ENCODE assay signal across 16 cellular contexts in genomic region chr18:24209558-24209957, GRCh38.
DNase-seq lines count a peak whose midpoint lies in the region; ATAC-seq and TF ChIP-seq lines count a peak whose summit lies in the region.
"Had no signal": no experiment of that assay in that cellular context is flagged by ENCODE, and none has a peak within 500 bp of the region (broad histone marks: within the 10 kb centered on the region; RNA-seq: fewer than 3 reads in every experiment).

No MANE protein-coding gene starts in this region.

- no peaks in the 10 kb centered on the region for H3K9me3 ChIP-seq in HCT116 (ENCODE audit: control insufficient read depth in 1 of 2, insufficient read depth in 1 of 2, low read depth in 1 of 2, low read length in 2 of 2)
- H3K9me3 ChIP-seq in Panc1 (ENCODE audit: control insufficient read depth, insufficient read depth, low read depth, low read length), result no peaks in the 10 kb centered on the region
- H3K9me3 ChIP-seq in right lobe of liver, result no peaks in the 10 kb centered on the region
- no peaks in the 10 kb centered on the region for H3K9me3 ChIP-seq in mucosa of descending colon
- no peaks in the 10 kb centered on the region for H3K9me3 ChIP-seq in testis
- H3K9me3 ChIP-seq: MG63 had no signal

- DNase-seq in HCT116 (ENCODE audit: low read depth, low spot score), result peak; percentile 35
- no peak for DNase-seq in Panc1 (ENCODE audit: low read depth, low spot score)
- DNase-seq in substantia nigra (lab: John Stamatoyannopoulos, UW), result no peak
- DNase-seq in right lobe of liver, result no peak
- no peak for DNase-seq in mucosa of descending colon
- DNase-seq in testis, result no peak
- DNase-seq: CD8-positive, alpha-beta T cell; GOT3; KG1; MG63; NCI-H1092 treated with DMSO at 0.1 percent for 48 hours; NCI-H1694 treated with DMSO at 0.1 percent for 48 hours; NCI-H446; SHP77 treated with DMSO at 0.1 percent for 48 hours had no signal

- in situ Hi-C loops in Panc1 (cut with HindIII; ENCODE audit: low pct_unique_long_range_greater_than_20kb, low sequenced_read_pairs), result no loop called here

- POLR2A ChIA-PET in HCT116 (lab: Charles Lee), result no interaction called here
- POLR2A ChIA-PET in Panc1 (lab: Charles Lee), result interaction anchor here (0.7 kb wide), 1 partner anchor 71 kb away, joined by 3 read pairs; the partner anchor contains the start of gene CABYR

- no peaks in the 10 kb centered on the region for H3K79me2 ChIP-seq in HCT116 (ENCODE audit: insufficient read depth, low read length)

- H3K9ac ChIP-seq in HCT116 (ENCODE audit: low read length), result no peak overlapping the region

- H3K4me1 ChIP-seq in HCT116 (ENCODE audit: control insufficient read depth in 1 of 2, insufficient read depth in 2 of 2, low read length in 2 of 2) (peaks cover 45 to 62% of the 10 kb centered on the region in 2 experiments), Panc1 (ENCODE audit: control insufficient read depth, insufficient read depth, low read length) (peaks cover 4% of the 10 kb centered on the region), right lobe of liver (peaks cover 0 to 6% (median 3%) of the 10 kb centered on the region in 4 donors), mucosa of descending colon (ENCODE audit: low read depth) (peaks cover 8% of the 10 kb centered on the region), testis (peaks cover 7% of the 10 kb centered on the region)

- TF ChIP-seq POLR2A in HCT116 (IDR thresholded peaks at IDR 0.05; ENCODE audit: borderline replicate concordance, extremely low read depth, insufficient read depth, insufficient read length) (no peak), right lobe of liver (IDR thresholded peaks at IDR 0.05) (no peak), testis (IDR thresholded peaks at IDR 0.05) (no peak)

- TF ChIP-seq RAD21 in HCT116 (IDR thresholded peaks at IDR 0.05; ENCODE audit: low read depth), result no peak

- peak overlapping the region; percentile 51 for H3K4me2 ChIP-seq in HCT116 (ENCODE audit: low read length)

- no TSS peak for BruUV-seq in HCT116 (replicated peaks; lab: Mats Ljungman, UMichigan)
- no TSS peak for BruUV-seq in Panc1 (replicated peaks; lab: Mats Ljungman, UMichigan)

- no peak overlapping the region for H2AFZ ChIP-seq in HCT116 (ENCODE audit: low read depth, low read length, poor library complexity, severe bottlenecking)

- H3K27ac ChIP-seq in HCT116 (ENCODE audit: low read depth, low read length) (peak overlapping the region; percentile 18; the same call in 1 of the 2 replicates), Panc1 (ENCODE audit: low read length) (no peak overlapping the region), cingulate gyrus (ENCODE audit: low read depth, low read length) (peak overlapping the region; percentile 90), substantia nigra (ENCODE audit: low read depth, low read length, poor library complexity, severe bottlenecking) (peak overlapping the region; percentile 81), right lobe of liver (no peak overlapping the region), testis (no peak overlapping the region)
- H3K27ac ChIP-seq: HL-60 had no signal

- intact Hi-C loops in HCT116 (cut with micrococcal nuclease) (no loop called here), Panc1 (cut with micrococcal nuclease; ENCODE audit: unreplicated experiment) (no loop called here), right lobe of liver (cut with DNase I) (no loop called here), mucosa of descending colon (cut with DNase I, micrococcal nuclease) (no loop called here), testis (cut with DNase I; ENCODE audit: low total_unique reads) (no loop called here)

- peak; percentile 49 for ATAC-seq in HCT116
- peak; percentile 67 for ATAC-seq in Panc1
- no peak for ATAC-seq in right lobe of liver
- ATAC-seq in mucosa of descending colon, result no peak
- ATAC-seq: CD8-positive, alpha-beta T cell had no signal

- H3K4me3 ChIP-seq in HCT116 (replicated peaks in 1 of 2; ENCODE audit: low read depth in 1 of 2, low read length in 2 of 2), result peak overlapping the region in 1 of 2 experiments; percentile 20; a peak in 2 of 4 replicates
- H3K4me3 ChIP-seq in Panc1 (ENCODE audit: low read depth in 2 of 2, low read length in 2 of 2), result no peak overlapping the region
- H3K4me3 ChIP-seq in right lobe of liver, result no peak overlapping the region
- H3K4me3 ChIP-seq in mucosa of descending colon, result no peak overlapping the region
- no peak overlapping the region for H3K4me3 ChIP-seq in testis
- H3K4me3 ChIP-seq: MG63 had no signal

- TF ChIP-seq CTCF in HCT116 (IDR thresholded peaks at IDR 0.05 in 2 of 3, conservative IDR thresholded peaks at IDR 0.05 in 1 of 3; ENCODE audit: borderline replicate concordance in 1 of 3, insufficient read depth in 1 of 3, low read depth in 2 of 3, low read length in 2 of 3), result no peak
- TF ChIP-seq CTCF in Panc1 (IDR thresholded peaks at IDR 0.05), result no peak
- no peak for TF ChIP-seq CTCF in right lobe of liver (IDR thresholded peaks at IDR 0.05)
- no peak for TF ChIP-seq CTCF in mucosa of descending colon (IDR thresholded peaks at IDR 0.05)
- no peak for TF ChIP-seq CTCF in testis (IDR thresholded peaks at IDR 0.05)

- CTCF ChIA-PET in HCT116 (lab: Charles Lee), result no interaction called here
- CTCF ChIA-PET in Panc1 (lab: Charles Lee), result no interaction called here

- H3K36me3 ChIP-seq in HCT116 (ENCODE audit: control insufficient read depth in 1 of 2, insufficient read depth in 2 of 2, low read length in 2 of 2), result no peaks in the 10 kb centered on the region
- no peaks in the 10 kb centered on the region for H3K36me3 ChIP-seq in Panc1 (ENCODE audit: control insufficient read depth, insufficient read depth, low read length)
- H3K36me3 ChIP-seq in right lobe of liver, result no peaks in the 10 kb centered on the region
- H3K36me3 ChIP-seq in mucosa of descending colon (ENCODE audit: low read depth), result no peaks in the 10 kb centered on the region
- H3K36me3 ChIP-seq in testis (ENCODE audit: low read depth, missing control alignments), result no peaks in the 10 kb centered on the region
- H3K36me3 ChIP-seq: MG63 had no signal

- no peaks in the 10 kb centered on the region for H3K9me2 ChIP-seq in HCT116 (ENCODE audit: insufficient read depth)

- RAD21 ChIA-PET in HCT116 (lab: Charles Lee; ENCODE audit: low non-redundant PET in 1 of 2, low total read pairs in 2 of 2, uncharacterized antibody in 2 of 2, unreplicated experiment in 2 of 2), result no interaction called here

- no peaks in the 10 kb centered on the region for H4K20me1 ChIP-seq in HCT116 (ENCODE audit: insufficient read depth)

- H3K27me3 ChIP-seq in HCT116 (ENCODE audit: insufficient read depth, low read length) (no peaks in the 10 kb centered on the region), Panc1 (ENCODE audit: control insufficient read depth, insufficient read depth, low read length) (no peaks in the 10 kb centered on the region), right lobe of liver (no peaks in the 10 kb centered on the region), testis (no peaks in the 10 kb centered on the region)
- H3K27me3 ChIP-seq: MG63 had no signal

- WGBS in right lobe of liver (ENCODE audit: insufficient coverage, low coverage, low lambda C conversion rate, missing lambda C conversion rate), result 77% methylated on average over 6 of the region's 6 CpGs
- 62 to 92% methylated on average over 6 of the region's 6 CpGs for WGBS in testis, 2 donors

TF ChIP-seq in HCT116, 20 proteins besides CTCF, POLR2A, EP300 and RAD21 (continues in another document):
- TF ChIP-seq FOSL1 (IDR thresholded peaks at IDR 0.05; ENCODE audit: low read depth) (peak; percentile 38; the same call in 1 of the 2 replicates), SIN3A (IDR thresholded peaks at IDR 0.05; ENCODE audit: low read depth) (no peak), MAX (IDR thresholded peaks at IDR 0.05) (no peak), SRF (IDR thresholded peaks at IDR 0.05; ENCODE audit: low read depth) (no peak), ZFX (IDR thresholded peaks at IDR 0.05) (no peak), ELF1 (IDR thresholded peaks at IDR 0.05; ENCODE audit: borderline replicate concordance, low read depth) (no peak)
- TF ChIP-seq, protein P1, sequence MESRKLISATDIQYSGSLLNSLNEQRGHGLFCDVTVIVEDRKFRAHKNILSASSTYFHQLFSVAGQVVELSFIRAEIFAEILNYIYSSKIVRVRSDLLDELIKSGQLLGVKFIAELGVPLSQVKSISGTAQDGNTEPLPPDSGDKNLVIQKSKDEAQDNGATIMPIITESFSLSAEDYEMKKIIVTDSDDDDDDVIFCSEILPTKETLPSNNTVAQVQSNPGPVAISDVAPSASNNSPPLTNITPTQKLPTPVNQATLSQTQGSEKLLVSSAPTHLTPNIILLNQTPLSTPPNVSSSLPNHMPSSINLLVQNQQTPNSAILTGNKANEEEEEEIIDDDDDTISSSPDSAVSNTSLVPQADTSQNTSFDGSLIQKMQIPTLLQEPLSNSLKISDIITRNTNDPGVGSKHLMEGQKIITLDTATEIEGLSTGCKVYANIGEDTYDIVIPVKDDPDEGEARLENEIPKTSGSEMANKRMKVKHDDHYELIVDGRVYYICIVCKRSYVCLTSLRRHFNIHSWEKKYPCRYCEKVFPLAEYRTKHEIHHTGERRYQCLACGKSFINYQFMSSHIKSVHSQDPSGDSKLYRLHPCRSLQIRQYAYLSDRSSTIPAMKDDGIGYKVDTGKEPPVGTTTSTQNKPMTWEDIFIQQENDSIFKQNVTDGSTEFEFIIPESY (IDR thresholded peaks at IDR 0.05; ENCODE audit: extremely low read depth, insufficient replicate concordance, low read length), result no peak

Comparison
In these comparisons a context has a peak if more than half of its experiments do, and no peak if none do; other contexts are left out.
1. ATAC-seq: peak in HCT116 (single experiment) and Panc1 (single experiment); none in right lobe of liver (0 of 4) and mucosa of descending colon (single experiment).
2. H3K27ac ChIP-seq: peak in HCT116 (single experiment), cingulate gyrus (single experiment) and substantia nigra (single experiment); none in Panc1 (single experiment), right lobe of liver (0 of 3) and testis (0 of 2).